Comparison of ENCODE assay signal across 13 cellular contexts in the genomic region with DNA sequence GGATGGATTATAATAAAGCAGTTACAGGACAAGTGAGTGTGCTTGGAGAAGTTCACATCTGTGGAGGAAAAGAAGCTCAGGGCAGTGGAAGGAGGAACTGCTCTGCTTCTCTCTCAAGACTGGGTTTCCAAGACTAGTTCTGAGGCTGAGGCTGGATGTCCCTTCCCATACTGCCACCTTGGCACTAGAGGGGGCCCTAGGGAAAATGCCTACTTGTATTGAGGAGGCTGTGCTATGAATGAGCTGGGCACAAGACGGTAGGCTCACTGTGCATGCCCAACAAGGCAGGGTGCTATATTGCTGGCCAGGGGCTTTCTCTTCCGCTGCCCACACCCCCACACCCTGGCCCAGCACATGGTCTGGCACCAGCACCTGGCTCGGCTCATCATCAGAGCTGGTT.
DNase-seq lines count a peak whose midpoint lies in the region; ATAC-seq and TF ChIP-seq lines count a peak whose summit lies in the region.
"Had no signal": no experiment of that assay in that cellular context is flagged by ENCODE, and none has a peak within 500 bp of the region (broad histone marks: within the 10 kb centered on the region; RNA-seq: fewer than 3 reads in every experiment).

No MANE protein-coding gene starts in this region.

- no peak overlapping the region for H2BK120ac ChIP-seq in H9 (ENCODE audit: low read depth, low read length, poor library complexity, severe bottlenecking)

- no peak overlapping the region for H2BK15ac ChIP-seq in H9 (ENCODE audit: low read depth, low read length)

- no peaks in the 10 kb centered on the region; the same call in 1 of the 2 replicates for H3K27me3 Mint-ChIP-seq in H9 (ENCODE audit: low read depth)
- H3K27me3 Mint-ChIP-seq: activated naive CD8-positive, alpha-beta T cell treated with anti-CD3 and anti-CD28 coated beads for 36 hours had no signal

- 0 out of 2 replicates have a peak, but pooled peaks cover 1% of the 10 kb centered on the region for H3K9me3 ChIP-seq in BLaER1
- no peaks in the 10 kb centered on the region for H3K9me3 ChIP-seq in H9 (ENCODE audit: control insufficient read depth, low read depth, low read length)

- peak; percentile 53 for TF ChIP-seq CTCF in H9 (conservative IDR thresholded peaks at IDR 0.05)

- H3K27ac ChIP-seq in BLaER1 = peak overlapping the region; percentile 15; the same call in 1 of the 2 replicates
- no peak overlapping the region for H3K27ac ChIP-seq in H9 (ENCODE audit: insufficient read length, low read depth, low read length)
- H3K27ac ChIP-seq: hepatocyte had no signal

- H3K23me2 ChIP-seq in H9 (ENCODE audit: insufficient read length, low read depth, low read length, poor library complexity, severe bottlenecking) = no peaks in the 10 kb centered on the region

- H3K4ac ChIP-seq in H9 (ENCODE audit: low read depth, low read length) = no peak overlapping the region

- H3K4me1 ChIP-seq in BLaER1 = peaks cover 32% of the 10 kb centered on the region
- peaks cover 4% of the 10 kb centered on the region; the same call in 1 of the 2 replicates for H3K4me1 ChIP-seq in H9 (ENCODE audit: insufficient read depth, low read length)

- peaks cover 11 to 17% of the 10 kb centered on the region in 2 experiments for H3K4me1 Mint-ChIP-seq in H9
- H3K4me1 Mint-ChIP-seq: activated naive CD8-positive, alpha-beta T cell treated with anti-CD3 and anti-CD28 coated beads for 36 hours had no signal

- H4K5ac ChIP-seq in H9 (ENCODE audit: insufficient read length, low read depth, low read length) = no peak overlapping the region

- H4K20me1 ChIP-seq in BLaER1 (no peaks in the 10 kb centered on the region), H9 (ENCODE audit: control insufficient read depth, insufficient read depth, insufficient read length) (no peaks in the 10 kb centered on the region)

- H2BK12ac ChIP-seq in H9 (ENCODE audit: insufficient read length, low read depth, low read length) = no peak overlapping the region

- H4K8ac ChIP-seq in H9 (replicated peaks; ENCODE audit: insufficient read length, low read depth, low read length) = no peak overlapping the region

- H3K23ac ChIP-seq in H9 (ENCODE audit: insufficient read length, low read depth, low read length) = no peak overlapping the region

- in situ Hi-C loops in SK-MEL-5 (cut with HindIII; ENCODE audit: low pct_unique_long_range_greater_than_20kb, low sequenced_read_pairs) = no loop called here

- H3K36me3 ChIP-seq in BLaER1 = no peaks in the 10 kb centered on the region

- WGBS in H9 (ENCODE audit: extremely low coverage, insufficient read length, low lambda C conversion rate) = no CpG with 5 or more reads among the region's 3 CpGs

- H4K91ac ChIP-seq in H9 (ENCODE audit: insufficient read length, low read depth, low read length) = no peak overlapping the region

- ATAC-seq in HG02642 (IDR thresholded peaks at IDR 0.05; ENCODE audit: poor library complexity, unreplicated experiment) = no peak
- no peak for ATAC-seq in HG03139 (IDR thresholded peaks at IDR 0.05; ENCODE audit: unreplicated experiment)
- ATAC-seq: Right ventricle myocardium inferior had no signal

- no peaks in the 10 kb centered on the region; a peak in 1 of 5 replicates for H3K9me3 Mint-ChIP-seq in H9
- H3K9me3 Mint-ChIP-seq: activated naive CD8-positive, alpha-beta T cell treated with anti-CD3 and anti-CD28 coated beads for 36 hours had no signal

- no peak overlapping the region for H2BK20ac ChIP-seq in H9 (ENCODE audit: low read depth, low read length, poor library complexity, severe bottlenecking)

- no peak overlapping the region for H3K56ac ChIP-seq in H9 (ENCODE audit: insufficient read length, low read depth, low read length)

- no peak overlapping the region for H3K4me3 Mint-ChIP-seq in H9
- H3K4me3 Mint-ChIP-seq: activated naive CD8-positive, alpha-beta T cell treated with anti-CD3 and anti-CD28 coated beads for 36 hours had no signal

- H3K4me3 ChIP-seq in BLaER1 = no peak overlapping the region
- H3K4me3 ChIP-seq: hepatocyte had no signal

- H3K27ac Mint-ChIP-seq in H9 = no peak overlapping the region; a peak in 1 of 7 replicates
- H3K27ac Mint-ChIP-seq: activated naive CD8-positive, alpha-beta T cell treated with anti-CD3 and anti-CD28 coated beads for 36 hours had no signal

- H3K27me3 ChIP-seq in BLaER1 (no peaks in the 10 kb centered on the region), H9 (ENCODE audit: insufficient read depth, low read length) (no peaks in the 10 kb centered on the region)
- H3K27me3 ChIP-seq: hepatocyte had no signal

- no peaks in the 10 kb centered on the region for H3K79me2 ChIP-seq in H9 (ENCODE audit: insufficient read depth, low read length)
- H3K79me2 ChIP-seq: hepatocyte had no signal

- no peak overlapping the region for H3K18ac ChIP-seq in H9 (ENCODE audit: insufficient read length, low read depth, low read length)

- H2AK5ac ChIP-seq in H9 (ENCODE audit: insufficient read length, low read length) = no peak overlapping the region

- H3K4me2 ChIP-seq in BLaER1 = peak overlapping the region; percentile 66
- H3K4me2 ChIP-seq in H9 (ENCODE audit: insufficient read depth, insufficient read length, low read length) = no peak overlapping the region
- H3K4me2 ChIP-seq: hepatocyte had no signal

- H3K14ac ChIP-seq in H9 (ENCODE audit: insufficient read depth, low read length) = no peak overlapping the region

- DNase-seq in H9 (no peak), SK-MEL-5 (ENCODE audit: low read depth, low spot score) (peak; percentile 42), iPS-NIHi11 (ENCODE audit: low spot score) (peak; percentile 35)
- DNase-seq in stimulated activated CD4-positive, alpha-beta T cell treated with anti-CD3 and anti-CD28 coated beads, Interleukin-4, amount 100 ng/mL, for 1 hour = no peak
- no peak for DNase-seq in activated CD4-positive, CD25-positive, alpha-beta regulatory T cell treated with anti-CD3 and anti-CD28 coated beads, Interleukin-2, amount 50 U/mL, for 72 hours
- DNase-seq: activated CD4-positive, alpha-beta T cell treated with anti-CD3 and anti-CD28 coated beads, Interleukin-2, amount 50 U/mL, for 1 hour; activated naive CD8-positive, alpha-beta T cell treated with anti-CD3 and anti-CD28 coated beads for 36 hours; NCI-H187 treated with DMSO at 0.1 percent for 48 hours had no signal

- H3K79me1 ChIP-seq in H9 (ENCODE audit: insufficient read depth, low read depth, low read length, poor library complexity, severe bottlenecking) = no peaks in the 10 kb centered on the region

- H2BK5ac ChIP-seq in H9 (ENCODE audit: insufficient read length, low read length) = no peak overlapping the region

- H2AFZ ChIP-seq in H9 (ENCODE audit: low read length) = no peak overlapping the region
- H2AFZ ChIP-seq: hepatocyte had no signal

- H3K9ac ChIP-seq in BLaER1 (no peak overlapping the region), H9 (ENCODE audit: extremely low read depth, insufficient read length, low read length) (no peak overlapping the region)

- no peak overlapping the region for H3T11ph ChIP-seq in H9 (ENCODE audit: low read length)

- no peaks in the 10 kb centered on the region for H3K36me3 Mint-ChIP-seq in H9 (ENCODE audit: insufficient read depth in 1 of 3, low read depth in 3 of 3)
- H3K36me3 Mint-ChIP-seq: activated naive CD8-positive, alpha-beta T cell treated with anti-CD3 and anti-CD28 coated beads for 36 hours had no signal

Comparison
In these comparisons a context has a peak if more than half of its experiments do, and no peak if none do; other contexts are left out.
1. DNase-seq: peak in SK-MEL-5 (single experiment) and iPS-NIHi11 (single experiment); none in H9 (single experiment), stimulated activated CD4-positive, alpha-beta T cell treated with anti-CD3 and anti-CD28 coated beads, Interleukin-4, amount 100 ng/mL, for 1 hour (single experiment) and activated CD4-positive, CD25-positive, alpha-beta regulatory T cell treated with anti-CD3 and anti-CD28 coated beads, Interleukin-2, amount 50 U/mL, for 72 hours (single experiment).